ENCODE assay signal across 15 cellular contexts in the genomic region with DNA sequence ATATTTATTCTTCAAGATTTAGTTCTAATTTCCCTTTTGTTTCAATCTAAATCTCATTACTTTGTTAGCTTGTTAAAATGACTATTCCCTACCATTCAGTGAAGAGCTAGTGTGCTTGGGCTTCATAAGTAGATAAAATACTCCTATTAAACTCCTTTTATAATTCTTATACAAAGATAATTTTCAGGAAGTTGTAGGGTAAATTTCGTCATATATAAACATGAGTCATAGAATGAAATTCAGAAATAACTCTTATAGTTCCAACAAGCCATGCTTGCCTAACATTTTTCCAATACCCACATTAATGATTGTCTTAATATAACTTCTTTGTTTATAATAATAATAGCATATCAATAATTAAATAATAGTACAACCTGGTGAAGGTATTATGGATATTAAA.
DNase-seq lines count a peak whose midpoint lies in the region; ATAC-seq, FAIRE-seq and TF ChIP-seq lines count a peak whose summit lies in the region.
"Had no signal": no experiment of that assay in that cellular context is flagged by ENCODE, and none has a peak within 500 bp of the region (broad histone marks: within the 10 kb centered on the region; RNA-seq: fewer than 3 reads in every experiment).

No MANE protein-coding gene starts in this region.

- peak; percentile 56 for FAIRE-seq in G401.6 (lab: Jason Lieb, UNC)

- no peaks in the 10 kb centered on the region for H3F3A ChIP-seq in PC-3 (ENCODE audit: low read length, unreplicated experiment)

- H3K27me3 ChIP-seq in PC-3 (ENCODE audit: low read length): no peaks in the 10 kb centered on the region
- H3K27me3 ChIP-seq: BLaER1 treated with 17β-estradiol and CSF1 and Interleukin-3, amounts not matched to agents 10 nM and 100 nM; cardiac muscle cell had no signal

- DNase-seq in PC-3 (peak; percentile 73), epithelial cell of esophagus (ENCODE audit: low read depth) (peak; percentile 53), renal cortical epithelial cell (ENCODE audit: low read depth) (peak; percentile 35), NCI-H526 (lab: John Stamatoyannopoulos, UW) (no peak), GM19238 (ENCODE audit: insufficient read length, low spot score) (no peak)
- DNase-seq: activated CD8-positive, alpha-beta memory T cell treated with anti-CD3 and anti-CD28 coated beads for 24 hours; NCI-H187; SHP77; stimulated activated CD4-positive, alpha-beta T cell treated with anti-CD3 and anti-CD28 coated beads, Interleukin-4, amount 100 ng/mL, for 4 hours; substantia nigra had no signal

- H2AFZ ChIP-seq in PC-3 (ENCODE audit: low read length): no peak overlapping the region

- CTCF ChIA-PET in PC-3 (lab: Charles Lee): no interaction called here

- no peaks in the 10 kb centered on the region for H4K20me1 ChIP-seq in PC-3 (ENCODE audit: low read length)
- H4K20me1 ChIP-seq: BLaER1 treated with 17β-estradiol and CSF1 and Interleukin-3, amounts not matched to agents 10 nM and 100 nM had no signal

- peak overlapping the region; percentile 70 for H3K9ac ChIP-seq in PC-3 (ENCODE audit: low read length)

- no peaks in the 10 kb centered on the region for H3K79me2 ChIP-seq in PC-3 (ENCODE audit: low read length)

- TF ChIP-seq CTCF in PC-3 (conservative IDR thresholded peaks at IDR 0.05; ENCODE audit: low read depth, low read length) (no peak), epithelial cell of esophagus (IDR thresholded peaks at IDR 0.05; ENCODE audit: insufficient read depth, low read depth, low read length, missing control alignments) (no peak)

- peak overlapping the region; percentile 94 for H3K27ac ChIP-seq in PC-3 (ENCODE audit: low read length)
- H3K27ac ChIP-seq: cardiac muscle cell had no signal

- intact Hi-C loops in PC-3 (cut with micrococcal nuclease): loop anchor here (2.0 to 10.0 kb wide), 4 partner anchors 116 to 1398 kb away; no protein-coding TSS in a partner anchor

- peaks cover 27% of the 10 kb centered on the region for H3K4me1 ChIP-seq in PC-3 (ENCODE audit: insufficient read depth, low read length)

- ATAC-seq in PC-3: peak; percentile 64
- ATAC-seq in HG03108 (IDR thresholded peaks at IDR 0.05; ENCODE audit: unreplicated experiment): no peak
- ATAC-seq: WTC11 had no signal

- POLR2A ChIA-PET in PC-3 (lab: Charles Lee; ENCODE audit: unreplicated experiment): interaction anchor here (0.6 kb wide), 1 partner anchor 542 kb away, joined by 5 read pairs; no protein-coding TSS in a partner anchor

- no TSS peak for BruUV-seq in PC-3 (replicated peaks; lab: Mats Ljungman, UMichigan)

- H3K9me3 ChIP-seq in PC-3 (ENCODE audit: low read length): no peaks in the 10 kb centered on the region
- H3K9me3 ChIP-seq: BLaER1 treated with 17β-estradiol and CSF1 and Interleukin-3, amounts not matched to agents 10 nM and 100 nM had no signal

- H3K36me3 ChIP-seq in PC-3 (ENCODE audit: low read depth, low read length): no peaks in the 10 kb centered on the region
- H3K36me3 ChIP-seq: BLaER1 treated with 17β-estradiol and CSF1 and Interleukin-3, amounts not matched to agents 10 nM and 100 nM; cardiac muscle cell had no signal

- peak overlapping the region; percentile 72 for H3K4me2 ChIP-seq in PC-3 (ENCODE audit: low read length)

- H3K9me2 ChIP-seq in PC-3 (replicated peaks; ENCODE audit: low read length): no peaks in the 10 kb centered on the region

- H3K4me3 ChIP-seq in PC-3 (ENCODE audit: low read length) (peak overlapping the region; percentile 14; the same call in 1 of the 2 replicates), epithelial cell of esophagus (ENCODE audit: low read length) (no peak overlapping the region)
- H3K4me3 ChIP-seq: cardiac muscle cell had no signal

Comparison
In these comparisons a context has a peak if more than half of its experiments do, and no peak if none do; other contexts are left out.
1. DNase-seq: peak in PC-3 (single experiment), epithelial cell of esophagus (single experiment) and renal cortical epithelial cell (single experiment); none in NCI-H526 (0 of 2) and GM19238 (single experiment).